9 cellular contexts compared by ENCODE assay signal in genomic region chr17:79042421-79043190, GRCh38. TPM values are rescaled to one million over a fixed set of nuclear protein-coding genes. Genes with fewer than 3 reads are reported as not detected.
DNase-seq lines count a peak whose midpoint lies in the region; ATAC-seq and TF ChIP-seq lines count a peak whose summit lies in the region.
"Had no signal": no experiment of that assay in that cellular context is flagged by ENCODE, and none has a peak within 500 bp of the region (broad histone marks: within the 10 kb centered on the region; RNA-seq: fewer than 3 reads in every experiment).

No MANE protein-coding gene starts in this region.

- POLR2A ChIA-PET in activated B cell treated with CpG ODN at 0.5 μM for 24 hours (lab: Charles Lee): no interaction called here

- no peaks in the 10 kb centered on the region for H4K20me1 ChIP-seq in MM.1S (ENCODE audit: insufficient read depth, low read length)
- H4K20me1 ChIP-seq in mammary epithelial cell (ENCODE audit: insufficient read depth, low read length): no peaks in the 10 kb centered on the region

- dilution Hi-C loops in mammary epithelial cell (cut with HindIII; ENCODE audit: low sequenced_read_pairs): no loop called here

- TF ChIP-seq CTCF in MM.1S (IDR thresholded peaks at IDR 0.05; ENCODE audit: low read length): peak; percentile 91
- TF ChIP-seq CTCF in activated B cell treated with CpG ODN at 0.5 μM for 24 hours (IDR thresholded peaks at IDR 0.05): peak; percentile 54
- TF ChIP-seq CTCF in mammary epithelial cell (conservative IDR thresholded peaks at IDR 0.05 in 1 of 2, IDR thresholded peaks at IDR 0.05 in 1 of 2; ENCODE audit: extremely low read depth in 1 of 2, insufficient read depth in 1 of 2, low read depth in 1 of 2, low read length in 2 of 2): peak; percentile 98 to 99
- TF ChIP-seq CTCF in left lung (IDR thresholded peaks at IDR 0.05): peak; percentile 61 to 92

- no peak overlapping the region for H3K4me3 Mint-ChIP-seq in activated B cell treated with CpG ODN at 0.5 μM for 24 hours

- H3K27me3 ChIP-seq in MM.1S (replicated peaks; ENCODE audit: insufficient read depth, low read length): peaks cover 85% of the 10 kb centered on the region
- H3K27me3 ChIP-seq in mammary epithelial cell (ENCODE audit: insufficient read depth, low read length): no peaks in the 10 kb centered on the region
- no peaks in the 10 kb centered on the region for H3K27me3 ChIP-seq in left lung

- intact Hi-C loops in activated B cell treated with CpG ODN at 0.5 μM for 24 hours (cut with micrococcal nuclease) (loop anchor here (1.0 kb wide), 2 partner anchors 23 to 49 kb away; no protein-coding TSS in a partner anchor), mammary epithelial cell (cut with micrococcal nuclease) (loop anchor here (1.0 to 2.0 kb wide), 3 partner anchors 14 to 49 kb away; no protein-coding TSS in a partner anchor), left lung (cut with DNase I) (no loop called here)

- H3K4me3 ChIP-seq in MM.1S (ENCODE audit: low read length): no peak overlapping the region
- no peak overlapping the region for H3K4me3 ChIP-seq in mammary epithelial cell (replicated peaks in 1 of 3; ENCODE audit: insufficient read depth in 1 of 3, low read depth in 2 of 3, low read length in 3 of 3)
- no peak overlapping the region for H3K4me3 ChIP-seq in left lung
- H3K4me3 ChIP-seq: SK-N-MC had no signal

- no peak overlapping the region for H3K27ac Mint-ChIP-seq in activated B cell treated with CpG ODN at 0.5 μM for 24 hours

- BruUV-seq in mammary epithelial cell (replicated peaks; lab: Mats Ljungman, UMichigan): no TSS peak

- H3K9me2 ChIP-seq in MM.1S (replicated peaks; ENCODE audit: insufficient read depth, low read length): no peaks in the 10 kb centered on the region

- 56% methylated on average over 13 of the region's 13 CpGs for WGBS in mammary epithelial cell (ENCODE audit: low coverage, missing lambda C conversion rate)

- no peaks in the 10 kb centered on the region for H3K36me3 ChIP-seq in MM.1S (replicated peaks; ENCODE audit: insufficient read depth, low read length)
- no peaks in the 10 kb centered on the region for H3K36me3 ChIP-seq in mammary epithelial cell (ENCODE audit: insufficient read depth, low read length)
- no peaks in the 10 kb centered on the region for H3K36me3 ChIP-seq in left lung

- H3K27ac ChIP-seq in MM.1S (ENCODE audit: low read length): no peak overlapping the region
- H3K27ac ChIP-seq in mammary epithelial cell (ENCODE audit: insufficient read depth, low read depth, low read length): no peak overlapping the region
- no peak overlapping the region for H3K27ac ChIP-seq in left lung
- H3K27ac ChIP-seq: SK-N-MC had no signal

- H3F3A ChIP-seq in MM.1S (ENCODE audit: insufficient read depth, low read length): no peaks in the 10 kb centered on the region

- H3K9ac ChIP-seq in MM.1S (ENCODE audit: low read length) (no peak overlapping the region), mammary epithelial cell (ENCODE audit: insufficient read depth, low read length) (no peak overlapping the region)

- DNase-seq in ELF-1 (ENCODE audit: low read depth, low spot score) (peak; percentile 80), MM.1S (peak; percentile 59), activated B cell treated with CpG ODN at 0.5 μM for 24 hours (peak; percentile 53), mammary epithelial cell (peak; percentile 54), left lung (peak; percentile 73 to 94)
- peak; percentile 50 for DNase-seq in stimulated activated CD8-positive, alpha-beta memory T cell treated with anti-CD3 and anti-CD28 coated beads, Interleukin-15, amount 100 ng/mL, for 1 hour (ENCODE audit: low read depth)

- no peaks in the 10 kb centered on the region for H3K79me2 ChIP-seq in MM.1S (ENCODE audit: low read length)
- no peaks in the 10 kb centered on the region for H3K79me2 ChIP-seq in mammary epithelial cell (ENCODE audit: insufficient read depth, low read length)

- H3K9me3 Mint-ChIP-seq in activated B cell treated with CpG ODN at 0.5 μM for 24 hours: no peaks in the 10 kb centered on the region

- H3K4me2 ChIP-seq in MM.1S (ENCODE audit: low read depth, low read length) (no peak overlapping the region), mammary epithelial cell (ENCODE audit: insufficient read depth, low read depth, low read length) (no peak overlapping the region)

- H2AFZ ChIP-seq in MM.1S (ENCODE audit: low read length) (no peak overlapping the region), mammary epithelial cell (ENCODE audit: low read depth, low read length) (no peak overlapping the region)

- in situ Hi-C loops in mammary epithelial cell (cut with MboI; ENCODE audit: low sequenced_read_pairs in 2 of 2): no loop called here

- H3K9me3 ChIP-seq in MM.1S (replicated peaks; ENCODE audit: insufficient read depth, low read length) (no peaks in the 10 kb centered on the region), mammary epithelial cell (replicated peaks; ENCODE audit: insufficient read depth, low read length) (no peaks in the 10 kb centered on the region), left lung (no peaks in the 10 kb centered on the region)

- CTCF ChIA-PET in activated B cell treated with CpG ODN at 0.5 μM for 24 hours (lab: Charles Lee) (interaction anchor here (1.0 to 1.1 kb wide), 2 partner anchors 17 to 177 kb away, joined by 3 read pairs; no protein-coding TSS in a partner anchor), mammary epithelial cell (lab: Charles Lee; ENCODE audit: low non-redundant PET) (no interaction called here)

- no peaks in the 10 kb centered on the region for H3K4me1 Mint-ChIP-seq in activated B cell treated with CpG ODN at 0.5 μM for 24 hours

- ATAC-seq in activated B cell treated with CpG ODN at 0.5 μM for 24 hours (ENCODE audit: low read depth) (peak; percentile 72), left lung (peak; percentile 70), HG03521 (IDR thresholded peaks at IDR 0.05; ENCODE audit: unreplicated experiment) (no peak), GM19455 (IDR thresholded peaks at IDR 0.05; ENCODE audit: unreplicated experiment) (no peak)

- H3K27me3 Mint-ChIP-seq in activated B cell treated with CpG ODN at 0.5 μM for 24 hours: peaks cover 19% of the 10 kb centered on the region

- H3K4me1 ChIP-seq in MM.1S (ENCODE audit: low read length) (no peaks in the 10 kb centered on the region), mammary epithelial cell (ENCODE audit: insufficient read depth, low read length) (peaks cover 14% of the 10 kb centered on the region), left lung (peaks cover 0 to 31% of the 10 kb centered on the region in 2 donors)

- no peaks in the 10 kb centered on the region for H3K36me3 Mint-ChIP-seq in activated B cell treated with CpG ODN at 0.5 μM for 24 hours (ENCODE audit: low read depth)

RNA-seq across cellular contexts. Expression of gene C1QTNF1, which starts 18.6 kb away (rescaled TPM):
- total RNA-seq in activated B cell treated with CpG ODN at 0.5 μM for 24 hours (not detected in 2 replicates), mammary epithelial cell (10 to 100 TPM; 13.2 to 22.0 TPM), left lung (10 to 100 TPM; 14.9 to 31.4 TPM)
- 10.4 TPM for polyA plus RNA-seq in mammary epithelial cell
- 10.4 TPM for polyA minus RNA-seq in mammary epithelial cell

RNA-seq across cellular contexts. Expression of gene ENGASE, which starts 32.0 kb away (rescaled TPM):
- total RNA-seq in activated B cell treated with CpG ODN at 0.5 μM for 24 hours (55.0 and 60.1 TPM in 2 replicates), mammary epithelial cell (10 to 100 TPM; 11.8 to 24.2 TPM), left lung (10 to 100 TPM; 46.9 to 50.2 TPM)
- 4.0 TPM for polyA plus RNA-seq in mammary epithelial cell
- polyA minus RNA-seq in mammary epithelial cell: 4.9 TPM

RNA-seq across cellular contexts. Expression of gene CANT1, which starts 33.0 kb away (rescaled TPM):
- total RNA-seq in activated B cell treated with CpG ODN at 0.5 μM for 24 hours (39.3 and 44.6 TPM in 2 replicates), mammary epithelial cell (10 to 100 TPM; 54.5 to 86.5 TPM), left lung (10 to 100 TPM; 57.2 to 69.0 TPM)
- 61.6 TPM for polyA plus RNA-seq in mammary epithelial cell
- 59.7 TPM for polyA minus RNA-seq in mammary epithelial cell

Comparison
In these comparisons a context has a peak if more than half of its experiments do, and no peak if none do; other contexts are left out.
1. ATAC-seq: peak in activated B cell treated with CpG ODN at 0.5 μM for 24 hours (single experiment) and left lung (single experiment); none in HG03521 (single experiment) and GM19455 (single experiment).
2. RNA of gene C1QTNF1, which starts 18.6 kb away (total RNA-seq): 14.9 to 31.4 TPM in left lung and 13.2 to 22.0 TPM in mammary epithelial cell; not detected in activated B cell treated with CpG ODN at 0.5 μM for 24 hours; every median in the first group is over 10 times any median in the second.
3. intact Hi-C loops: an anchor here in activated B cell treated with CpG ODN at 0.5 μM for 24 hours (1.0 kb wide) and mammary epithelial cell (1.0 to 2.0 kb wide); none called in left lung.
4. Peak in every context shown above with its lines, with median percentiles within 50 percentile points of each other: DNase-seq and CTCF ChIP-seq.